Comparison of ENCODE assay signal across 31 cellular contexts in the genomic region with DNA sequence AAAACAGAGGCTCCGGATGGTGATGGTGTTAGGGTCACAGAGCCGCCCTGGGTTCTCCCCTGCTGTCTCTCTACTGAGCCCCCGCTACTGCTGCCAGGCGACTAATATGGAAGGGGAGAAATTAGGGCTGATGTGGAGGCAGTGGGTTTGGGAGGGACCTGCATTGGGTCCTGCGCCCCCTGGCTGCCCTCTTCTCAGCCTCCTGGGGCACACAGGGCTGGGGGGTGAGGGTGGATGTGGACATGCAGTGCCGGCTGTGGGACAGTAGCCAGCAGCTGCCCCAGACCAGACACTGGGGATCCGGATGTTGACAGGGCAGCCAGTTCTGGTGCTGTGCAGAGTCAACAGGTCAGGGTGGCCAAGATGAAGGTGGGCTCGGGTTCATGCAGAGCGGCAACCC. TPM values are rescaled to one million over a fixed set of nuclear protein-coding genes. Genes with fewer than 3 reads are reported as not detected.
A peak's percentile ranks its signal among the peaks of the same experiment; 100 is the strongest.
DNase-seq lines count a peak whose midpoint lies in the region; ATAC-seq, FAIRE-seq and TF ChIP-seq lines count a peak whose summit lies in the region.
"Had no signal": no experiment of that assay in that cellular context is flagged by ENCODE, and none has a peak within 500 bp of the region (broad histone marks: within the 10 kb centered on the region; RNA-seq: fewer than 3 reads in every experiment).

No MANE protein-coding gene starts in this region.

- H3K4me1 ChIP-seq in cardiac muscle cell (ENCODE audit: low read depth) (no peaks in the 10 kb centered on the region), right atrium auricular region (no peaks in the 10 kb centered on the region), IMR-90 (ENCODE audit: control insufficient read depth, insufficient read depth, low read length) (no peaks in the 10 kb centered on the region), GM12878 (ENCODE audit: control insufficient read depth, insufficient read depth, low read length) (no peaks in the 10 kb centered on the region), PC-9 (replicated peaks; ENCODE audit: insufficient read depth) (no peaks in the 10 kb centered on the region)
- H3K4me1 ChIP-seq: lower lobe of right lung, Peyer's patch had no signal

- H3K18ac ChIP-seq in IMR-90 (ENCODE audit: low read depth, low read length) = no peak overlapping the region

- TF ChIP-seq CTCF in cardiac muscle cell (IDR thresholded peaks at IDR 0.05; ENCODE audit: low read depth, low read length) (peak; percentile 20), right atrium auricular region (IDR thresholded peaks at IDR 0.05) (no peak), IMR-90 (conservative IDR thresholded peaks at IDR 0.05; ENCODE audit: low read depth, low read length) (no peak), GM12878 (IDR thresholded peaks at IDR 0.05 in 2 of 3, conservative IDR thresholded peaks at IDR 0.05 in 1 of 3; ENCODE audit: control insufficient read depth in 2 of 3, extremely low read depth in 1 of 3, insufficient read depth in 1 of 3, low read depth in 3 of 3, low read length in 3 of 3) (peak in 2 of 3 experiments; percentile 24 to 26; a peak in 1 of 6 replicates), PC-9 (conservative IDR thresholded peaks at IDR 0.05) (no peak)

- BruUV-seq in IMR-90 (replicated peaks; lab: Mats Ljungman, UMichigan) = no TSS peak
- BruUV-seq in GM12878 (replicated peaks; lab: Mats Ljungman, UMichigan) = no TSS peak
- BruUV-seq in PC-9 (replicated peaks; lab: Mats Ljungman, UMichigan) = no TSS peak

- H3K27ac ChIP-seq in cardiac muscle cell = no peak overlapping the region
- H3K27ac ChIP-seq in right atrium auricular region = no peak overlapping the region
- H3K27ac ChIP-seq in IMR-90 (ENCODE audit: insufficient read depth, low read length) = no peak overlapping the region
- H3K27ac ChIP-seq in GM12878 (ENCODE audit: control insufficient read depth, insufficient read depth) = no peak overlapping the region
- no peak overlapping the region for H3K27ac ChIP-seq in PC-9
- H3K27ac ChIP-seq: hepatocyte, lower lobe of right lung, Peyer's patch had no signal

- POLR2A ChIA-PET in IMR-90 (lab: Charles Lee; ENCODE audit: unreplicated experiment) (no interaction called here), GM12878 (lab: Charles Lee) (no interaction called here), PC-9 (lab: Charles Lee; ENCODE audit: unreplicated experiment) (no interaction called here)

- no peak overlapping the region for H3K4me3 ChIP-seq in cardiac muscle cell
- H3K4me3 ChIP-seq in right atrium auricular region = no peak overlapping the region
- H3K4me3 ChIP-seq in IMR-90 (ENCODE audit: insufficient read depth, low read depth, low read length) = no peak overlapping the region
- no peak overlapping the region for H3K4me3 ChIP-seq in GM12878
- H3K4me3 ChIP-seq in PC-9 = no peak overlapping the region
- H3K4me3 ChIP-seq: hepatocyte, lower lobe of right lung, MG63, Peyer's patch had no signal

- H3K23ac ChIP-seq in IMR-90 (ENCODE audit: low read depth, low read length) = no peak overlapping the region

- H4K8ac ChIP-seq in IMR-90 (ENCODE audit: low read depth in 2 of 2, low read length in 2 of 2) = no peak overlapping the region

- TF ChIP-seq POLR2A in IMR-90 (IDR thresholded peaks at IDR 0.05; ENCODE audit: low read depth, low read length) = no peak
- TF ChIP-seq POLR2A in GM12878 (IDR thresholded peaks at IDR 0.05; ENCODE audit: low read depth, low read length) = no peak

- whole genome bisulfite sequencing in IMR-90 (ENCODE audit: extremely low coverage in 2 of 2, insufficient read length in 1 of 2), 2 experiments = no CpG with 5 or more reads among the region's 9 CpGs
- WGBS in GM12878 (ENCODE audit: insufficient coverage, insufficient replicate concordance, low lambda C conversion rate, missing lambda C conversion rate) = 57% methylated on average over 7 of the region's 9 CpGs

- no peak overlapping the region for H2BK15ac ChIP-seq in IMR-90 (ENCODE audit: low read depth, low read length)

- H3K36me3 ChIP-seq in cardiac muscle cell (no peaks in the 10 kb centered on the region), right atrium auricular region (no peaks in the 10 kb centered on the region), IMR-90 (ENCODE audit: control insufficient read depth, insufficient read depth, low read length) (no peaks in the 10 kb centered on the region), GM12878 (ENCODE audit: control insufficient read depth in 2 of 2, insufficient read depth in 2 of 2, low read length in 1 of 2) (no peaks in the 10 kb centered on the region), PC-9 (ENCODE audit: low read depth) (no peaks in the 10 kb centered on the region)
- H3K36me3 ChIP-seq: lower lobe of right lung, MG63, Peyer's patch had no signal

- no peaks in the 10 kb centered on the region for H3K9me1 ChIP-seq in IMR-90 (ENCODE audit: insufficient read depth, low read length)

- H4K91ac ChIP-seq in IMR-90 (ENCODE audit: insufficient read depth, low read depth, low read length) = no peak overlapping the region

- in situ Hi-C loops in IMR-90 (cut with MboI; ENCODE audit: low sequenced_read_pairs) = no loop called here
- in situ Hi-C loops in GM12878 (cut with MboI) = no loop called here

- no peaks in the 10 kb centered on the region for H3K79me1 ChIP-seq in IMR-90 (ENCODE audit: low read depth in 1 of 2, low read length in 2 of 2)

- H3K79me2 ChIP-seq in GM12878 (ENCODE audit: control insufficient read depth, insufficient read depth, low read length) = no peaks in the 10 kb centered on the region
- no peaks in the 10 kb centered on the region for H3K79me2 ChIP-seq in PC-9 (ENCODE audit: low read depth)
- H3K79me2 ChIP-seq: hepatocyte had no signal

- CTCF ChIA-PET in IMR-90 (lab: Yijun Ruan, JAX) = no interaction called here
- CTCF ChIA-PET in GM12878 (lab: Yijun Ruan, JAX) = interaction anchor here (1.3 kb wide), 1 partner anchor 32 kb away, joined by 5 read pairs; no protein-coding TSS in a partner anchor
- CTCF ChIA-PET in PC-9 (lab: Charles Lee) = no interaction called here

- no peak for TF ChIP-seq EP300 in GM12878 (IDR thresholded peaks at IDR 0.05; ENCODE audit: borderline replicate concordance in 1 of 2, control insufficient read depth in 1 of 2, low read depth in 2 of 2, low read length in 2 of 2)

- H4K5ac ChIP-seq in IMR-90 (ENCODE audit: low read depth, low read length) = no peak overlapping the region

- DNase-seq in cardiac muscle cell (ENCODE audit: low read depth in 1 of 2, low spot score in 1 of 2) (no peak), right atrium auricular region (ENCODE audit: low spot score) (no peak), IMR-90 (no peak), GM12878 (ENCODE audit: low read depth, low spot score) (no peak), A172 (ENCODE audit: low spot score) (no peak), PC-9 (no peak), DMS153 treated with DMSO at 0.1 percent for 48 hours (lab: John Stamatoyannopoulos, UW; ENCODE audit: unreplicated experiment) (no peak)
- DNase-seq: 8988T; activated CD4-positive, alpha-beta T cell treated with anti-CD3 and anti-CD28 coated beads for 36 hours; amniotic stem cell; DMS79 treated with DMSO at 0.1 percent for 48 hours; effector CD4-positive, alpha-beta T cell; GF-D8; KBM-7; lower lobe of right lung; MG63; naive thymus-derived CD8-positive, alpha-beta T cell; NCI-H1105 treated with DMSO at 0.1 percent for 48 hours; NCI-H1930; NCI-H526; NK-92 treated with Interleukin-12 subunit alpha and Interleukin-12 subunit beta, amount 100 ng/mL, for 24 hours; nucleus accumbens; Peyer's patch; SHP77 treated with DMSO at 0.1 percent for 48 hours had no signal

- H4K20me1 ChIP-seq in IMR-90 (ENCODE audit: insufficient read depth, low read length) (no peaks in the 10 kb centered on the region), GM12878 (ENCODE audit: control insufficient read depth, insufficient read depth) (no peaks in the 10 kb centered on the region), PC-9 (ENCODE audit: insufficient read depth) (no peaks in the 10 kb centered on the region)

- H2BK5ac ChIP-seq in IMR-90 (ENCODE audit: low read depth, low read length, poor library complexity, severe bottlenecking) = no peak overlapping the region

- no peak overlapping the region for H3K56ac ChIP-seq in IMR-90 (ENCODE audit: extremely low read depth, insufficient read depth, low read length)

- H2AFZ ChIP-seq in IMR-90 (replicated peaks; ENCODE audit: low read length, poor library complexity) (peak overlapping the region; percentile 43), GM12878 (ENCODE audit: control insufficient read depth, low read depth, low read length) (no peak overlapping the region), PC-9 (no peak overlapping the region)
- H2AFZ ChIP-seq: hepatocyte had no signal

- no peak overlapping the region for H2AK5ac ChIP-seq in IMR-90 (ENCODE audit: low read depth, low read length)

- no peak overlapping the region for H2BK20ac ChIP-seq in IMR-90 (ENCODE audit: low read depth, low read length)

- H3K4ac ChIP-seq in IMR-90 (ENCODE audit: low read depth, low read length) = no peak overlapping the region

- H3K9ac ChIP-seq in IMR-90 (ENCODE audit: low read depth, low read length) (no peak overlapping the region), GM12878 (ENCODE audit: control insufficient read depth, insufficient read depth, low read length) (no peak overlapping the region)

- SMC1A ChIA-PET in GM12878 (lab: Charles Lee; ENCODE audit: uncharacterized antibody, unreplicated experiment) = no interaction called here

- no peaks in the 10 kb centered on the region for H3K9me2 ChIP-seq in PC-9 (ENCODE audit: insufficient read depth)

- no peak for TF ChIP-seq RAD21 in IMR-90 (IDR thresholded peaks at IDR 0.05; ENCODE audit: low read length)
- no peak for TF ChIP-seq RAD21 in GM12878 (IDR thresholded peaks at IDR 0.05; ENCODE audit: insufficient read depth, low read depth, low read length)

- RAD21 ChIA-PET in GM12878 (lab: Charles Lee; ENCODE audit: unreplicated experiment) = no interaction called here

- H3K27me3 ChIP-seq in cardiac muscle cell (no peaks in the 10 kb centered on the region), right atrium auricular region (no peaks in the 10 kb centered on the region), IMR-90 (ENCODE audit: control insufficient read depth, insufficient read depth, low read length) (peaks cover 43% of the 10 kb centered on the region), GM12878 (replicated peaks in 1 of 2; ENCODE audit: control insufficient read depth in 2 of 2, insufficient read depth in 2 of 2, low read length in 1 of 2) (no peaks in the 10 kb centered on the region; a peak in 1 of 4 replicates), PC-9 (ENCODE audit: insufficient read depth, low read depth) (no peaks in the 10 kb centered on the region)
- H3K27me3 ChIP-seq: hepatocyte, MG63, Peyer's patch had no signal

- dilution Hi-C loops in IMR-90 (cut with HindIII; ENCODE audit: low sequenced_read_pairs, unreplicated experiment) = no loop called here

- ATAC-seq in IMR-90 (ENCODE audit: low read depth) = no peak
- ATAC-seq in GM12878 = peak; percentile 45
- ATAC-seq in HG02973 (IDR thresholded peaks at IDR 0.05; ENCODE audit: unreplicated experiment) = no peak
- ATAC-seq: activated CD4-positive, alpha-beta T cell treated with anti-CD3 and anti-CD28 coated beads for 36 hours; lower lobe of right lung; naive thymus-derived CD8-positive, alpha-beta T cell had no signal

- H2AK9ac ChIP-seq in IMR-90 (replicated peaks; ENCODE audit: low read depth, low read length, poor library complexity) = no peak overlapping the region

- H3K14ac ChIP-seq in IMR-90 (replicated peaks; ENCODE audit: low read depth, low read length) = no peak overlapping the region

- no peak overlapping the region for H3K4me2 ChIP-seq in IMR-90 (ENCODE audit: low read depth, low read length)
- no peak overlapping the region for H3K4me2 ChIP-seq in GM12878 (ENCODE audit: control insufficient read depth, insufficient read depth)
- H3K4me2 ChIP-seq in PC-9 = no peak overlapping the region
- H3K4me2 ChIP-seq: hepatocyte had no signal

- H3K9me3 ChIP-seq in cardiac muscle cell (ENCODE audit: low read depth) = no peaks in the 10 kb centered on the region
- H3K9me3 ChIP-seq in right atrium auricular region = no peaks in the 10 kb centered on the region
- H3K9me3 ChIP-seq in IMR-90 (ENCODE audit: control insufficient read depth, insufficient read depth, low read length) = no peaks in the 10 kb centered on the region
- no peaks in the 10 kb centered on the region for H3K9me3 ChIP-seq in GM12878 (replicated peaks; ENCODE audit: control insufficient read depth, insufficient read depth, low read length)
- H3K9me3 ChIP-seq in PC-9 (ENCODE audit: insufficient read depth, low read depth) = no peaks in the 10 kb centered on the region
- H3K9me3 ChIP-seq: lower lobe of right lung, MG63, Peyer's patch had no signal

- intact Hi-C loops in IMR-90 (cut with micrococcal nuclease) (no loop called here), GM12878 (cut with micrococcal nuclease; ENCODE audit: unreplicated experiment) (no loop called here), PC-9 (cut with micrococcal nuclease; ENCODE audit: unreplicated experiment) (no loop called here)

- H3F3A ChIP-seq in PC-9 (ENCODE audit: insufficient read depth, low read depth) = no peaks in the 10 kb centered on the region

- no peak overlapping the region for H2BK120ac ChIP-seq in IMR-90 (ENCODE audit: low read depth, low read length)

- no peak for FAIRE-seq in GM12878 (lab: Jason Lieb, UNC)

RNA-seq across cellular contexts. Expression of a gene that starts 1.5 kb away (rescaled TPM):
- total RNA-seq in cardiac muscle cell (19.0 and 55.6 TPM in 2 replicates), right atrium auricular region (1 to 10 TPM; 3.9 to 4.6 TPM), IMR-90 (2012; rRNA removed) (not detected in 2 replicates), GM12878 (2014; rRNA removed) (not detected in 2 replicates), GM12878 (2014; rRNA removed; fragmentation: Illumina TruSeq; extraction: Trizol) (not detected in 2 replicates), GM12878 (2021) (not detected in 2 replicates), PC-9 (2021) (1.1 and 1.9 TPM in 2 replicates)
- polyA plus RNA-seq in cardiac muscle cell (24.8 and 84.3 TPM in 2 replicates), IMR-90 (2012; rRNA removed) (0.09 and 0.11 TPM in 2 replicates), GM12878 (2011; rRNA removed) (not detected in 2 replicates), GM12878 (2014; fragmentation: Illumina TruSeq; extraction: Trizol) (not detected in 2 replicates), GM12878 (2014; fragmentation: Nextera tagmentation; extraction: Ambion mirVana) (under 1 TPM in 1 of 2 experiments, not detected in 1; 0.05 TPM), GM12878 (2014; rRNA removed) (not detected in 2 replicates), GM12878 (2016; fragmentation: Nextera tagmentation; extraction: Ambion mirVana) (not detected)
- 0.14 and 0.41 TPM in 2 replicates for polyA plus RNA-seq in IMR-90 (2012; cell fraction: cytosol; rRNA removed)
- polyA plus RNA-seq in IMR-90 (2012; cell fraction: nucleus; rRNA removed; ENCODE audit: low replicate concordance) = 0.70 and 0.76 TPM in 2 replicates
- not detected in 2 replicates for total RNA-seq in GM12878 (2013; cell fraction: nucleolus; rRNA removed)
- polyA plus RNA-seq in GM12878 (2011; ENCODE audit: low read depth) = not detected
- polyA plus RNA-seq in GM12878 (2011; cell fraction: cytosol; rRNA removed) = not detected in 2 replicates
- polyA plus RNA-seq in GM12878 (2011; cell fraction: nucleus; rRNA removed) = not detected in 2 replicates
- not detected in 2 replicates for polyA plus RNA-seq in GM12878 (2012)
- not detected in 2 replicates for polyA minus RNA-seq in GM12878 (2011; rRNA and poly(A)+ RNA removed)
- polyA minus RNA-seq in GM12878 (2011; cell fraction: cytosol; rRNA and poly(A)+ RNA removed) = not detected in 2 replicates
- polyA minus RNA-seq in GM12878 (2011; cell fraction: nucleus; rRNA and poly(A)+ RNA removed) = not detected in 2 replicates
- total RNA-seq in A172 (2014; rRNA removed; shearing (Covaris generic)) = not detected in 2 replicates
- total RNA-seq: activated CD4-positive, alpha-beta T cell treated with anti-CD3 and anti-CD28 coated beads for 36 hours; HT1080; naive thymus-derived CD8-positive, alpha-beta T cell; Peyer's patch had no signal
- polyA plus RNA-seq: naive thymus-derived CD8-positive, alpha-beta T cell had no signal

RNA-seq across cellular contexts. Expression of a gene that starts 20.3 kb away (rescaled TPM):
- total RNA-seq in cardiac muscle cell (5.8 and 16.3 TPM in 2 replicates), right atrium auricular region (under 1 TPM in 1 of 2 donors, not detected in 1; 0.20 TPM), IMR-90 (2012; rRNA removed) (not detected in 2 replicates), GM12878 (2014; rRNA removed) (not detected in 2 replicates), GM12878 (2014; rRNA removed; fragmentation: Illumina TruSeq; extraction: Trizol) (not detected in 2 replicates), GM12878 (2021) (0.08 TPM in 1 of 2 replicates, not detected in the other), PC-9 (2021) (1.0 and 1.1 TPM in 2 replicates)
- polyA plus RNA-seq in cardiac muscle cell (12.8 and 25.5 TPM in 2 replicates), IMR-90 (2012; rRNA removed) (0.05 TPM in 1 of 2 replicates, not detected in the other), GM12878 (2011; rRNA removed) (0.05 and 0.06 TPM in 2 replicates), GM12878 (2014; fragmentation: Illumina TruSeq; extraction: Trizol) (not detected in 2 replicates), GM12878 (2014; fragmentation: Nextera tagmentation; extraction: Ambion mirVana) (under 1 TPM in 1 of 2 experiments, not detected in 1; 0.02 TPM), GM12878 (2014; rRNA removed) (0.10 and 0.23 TPM in 2 replicates), GM12878 (2016; fragmentation: Nextera tagmentation; extraction: Ambion mirVana) (under 1 TPM in 1 of 2 experiments, not detected in 1; 0.15 TPM)
- polyA plus RNA-seq in IMR-90 (2012; cell fraction: cytosol; rRNA removed) = 0.07 and 0.16 TPM in 2 replicates
- polyA plus RNA-seq in IMR-90 (2012; cell fraction: nucleus; rRNA removed; ENCODE audit: low replicate concordance) = 0.76 and 1.0 TPM in 2 replicates
- 1.7 and 1.8 TPM in 2 replicates for total RNA-seq in GM12878 (2013; cell fraction: nucleolus; rRNA removed)
- polyA plus RNA-seq in GM12878 (2011; ENCODE audit: low read depth) = 0.13 TPM
- 0.04 and 0.25 TPM in 2 replicates for polyA plus RNA-seq in GM12878 (2011; cell fraction: cytosol; rRNA removed)
- polyA plus RNA-seq in GM12878 (2011; cell fraction: nucleus; rRNA removed) = 1.8 and 2.5 TPM in 2 replicates
- polyA plus RNA-seq in GM12878 (2012) = 0.25 and 0.26 TPM in 2 replicates
- 0.52 TPM in 1 of 2 replicates, not detected in the other for polyA minus RNA-seq in GM12878 (2011; rRNA and poly(A)+ RNA removed)
- polyA minus RNA-seq in GM12878 (2011; cell fraction: cytosol; rRNA and poly(A)+ RNA removed) = not detected in 2 replicates
- 0.19 and 1.2 TPM in 2 replicates for polyA minus RNA-seq in GM12878 (2011; cell fraction: nucleus; rRNA and poly(A)+ RNA removed)
- total RNA-seq in A172 (2014; rRNA removed; shearing (Covaris generic)) = not detected in 2 replicates
- total RNA-seq: activated CD4-positive, alpha-beta T cell treated with anti-CD3 and anti-CD28 coated beads for 36 hours; HT1080; naive thymus-derived CD8-positive, alpha-beta T cell; pulmonary artery endothelial cell had no signal
- polyA plus RNA-seq: fibroblast of lung; naive thymus-derived CD8-positive, alpha-beta T cell had no signal

RNA-seq across cellular contexts. Expression of a gene that starts 24.3 kb away (rescaled TPM):
- 509 and 744 TPM in 2 replicates for total RNA-seq in cardiac muscle cell
- 1,782 and 2,165 TPM in 2 replicates for polyA plus RNA-seq in cardiac muscle cell
- total RNA-seq in right atrium auricular region = 1,000 to 10,000 TPM; 1,082 to 1,229 TPM
- 0.54 and 0.56 TPM in 2 replicates for total RNA-seq in IMR-90 (2012; rRNA removed)
- polyA plus RNA-seq in IMR-90 (2012; rRNA removed) = 3.0 and 4.3 TPM in 2 replicates
- 2.7 and 5.1 TPM in 2 replicates for polyA plus RNA-seq in IMR-90 (2012; cell fraction: cytosol; rRNA removed)
- polyA plus RNA-seq in IMR-90 (2012; cell fraction: nucleus; rRNA removed; ENCODE audit: low replicate concordance) = 3.0 and 6.7 TPM in 2 replicates
- not detected in 2 replicates for total RNA-seq in GM12878 (2013; cell fraction: nucleolus; rRNA removed)
- total RNA-seq in GM12878 (2014; rRNA removed) = not detected in 2 replicates
- not detected in 2 replicates for total RNA-seq in GM12878 (2014; rRNA removed; fragmentation: Illumina TruSeq; extraction: Trizol)
- 0.21 TPM in 1 of 2 replicates, not detected in the other for total RNA-seq in GM12878 (2021)
- polyA plus RNA-seq in GM12878 (2011; ENCODE audit: low read depth) = not detected
- not detected in 2 replicates for polyA plus RNA-seq in GM12878 (2011; rRNA removed)
- not detected in 2 replicates for polyA plus RNA-seq in GM12878 (2011; cell fraction: cytosol; rRNA removed)
- not detected in 2 replicates for polyA plus RNA-seq in GM12878 (2011; cell fraction: nucleus; rRNA removed)
- polyA plus RNA-seq in GM12878 (2012) = 0.08 and 0.27 TPM in 2 replicates
- polyA plus RNA-seq in GM12878 (2014; fragmentation: Illumina TruSeq; extraction: Trizol) = not detected in 2 replicates
- polyA plus RNA-seq in GM12878 (2014; fragmentation: Nextera tagmentation; extraction: Ambion mirVana) = not detected
- polyA plus RNA-seq in GM12878 (2014; rRNA removed) = not detected in 2 replicates
- under 1 TPM in 1 of 2 experiments, not detected in 1; 0.34 TPM for polyA plus RNA-seq in GM12878 (2016; fragmentation: Nextera tagmentation; extraction: Ambion mirVana)
- polyA minus RNA-seq in GM12878 (2011; rRNA and poly(A)+ RNA removed) = not detected in 2 replicates
- not detected in 2 replicates for polyA minus RNA-seq in GM12878 (2011; cell fraction: cytosol; rRNA and poly(A)+ RNA removed)
- 0.12 TPM in 1 of 2 replicates, not detected in the other for polyA minus RNA-seq in GM12878 (2011; cell fraction: nucleus; rRNA and poly(A)+ RNA removed)
- not detected in 2 replicates for total RNA-seq in A172 (2014; rRNA removed; shearing (Covaris generic))
- total RNA-seq in PC-9 (2021) = not detected in 2 replicates
- total RNA-seq: activated CD4-positive, alpha-beta T cell treated with anti-CD3 and anti-CD28 coated beads for 36 hours; HT1080; naive thymus-derived CD8-positive, alpha-beta T cell; pulmonary artery endothelial cell had no signal
- polyA plus RNA-seq: naive thymus-derived CD8-positive, alpha-beta T cell had no signal

RNA-seq across cellular contexts. Expression of a gene that starts 31.4 kb away (rescaled TPM):
- total RNA-seq in cardiac muscle cell = 6.0 and 10.9 TPM in 2 replicates
- 10.4 and 21.3 TPM in 2 replicates for polyA plus RNA-seq in cardiac muscle cell
- 1 to 10 TPM; 5.2 to 8.7 TPM for total RNA-seq in right atrium auricular region
- 0.18 and 0.28 TPM in 2 replicates for total RNA-seq in IMR-90 (2012; rRNA removed)
- 0.56 and 1.0 TPM in 2 replicates for polyA plus RNA-seq in IMR-90 (2012; rRNA removed)
- polyA plus RNA-seq in IMR-90 (2012; cell fraction: cytosol; rRNA removed) = 0.57 and 1.4 TPM in 2 replicates
- 0.32 and 0.89 TPM in 2 replicates for polyA plus RNA-seq in IMR-90 (2012; cell fraction: nucleus; rRNA removed; ENCODE audit: low replicate concordance)
- not detected in 2 replicates for total RNA-seq in GM12878 (2013; cell fraction: nucleolus; rRNA removed)
- not detected in 2 replicates for total RNA-seq in GM12878 (2014; rRNA removed)
- total RNA-seq in GM12878 (2014; rRNA removed; fragmentation: Illumina TruSeq; extraction: Trizol) = not detected in 2 replicates
- total RNA-seq in GM12878 (2021) = not detected in 2 replicates
- polyA plus RNA-seq in GM12878 (2011; ENCODE audit: low read depth) = not detected
- not detected in 2 replicates for polyA plus RNA-seq in GM12878 (2011; rRNA removed)
- polyA plus RNA-seq in GM12878 (2011; cell fraction: cytosol; rRNA removed) = not detected in 2 replicates
- not detected in 2 replicates for polyA plus RNA-seq in GM12878 (2011; cell fraction: nucleus; rRNA removed)
- 0.08 TPM in 1 of 2 replicates, not detected in the other for polyA plus RNA-seq in GM12878 (2012)
- 0.03 TPM in 1 of 2 replicates, not detected in the other for polyA plus RNA-seq in GM12878 (2014; fragmentation: Illumina TruSeq; extraction: Trizol)
- not detected for polyA plus RNA-seq in GM12878 (2014; fragmentation: Nextera tagmentation; extraction: Ambion mirVana)
- not detected in 2 replicates for polyA plus RNA-seq in GM12878 (2014; rRNA removed)
- polyA plus RNA-seq in GM12878 (2016; fragmentation: Nextera tagmentation; extraction: Ambion mirVana) = not detected
- polyA minus RNA-seq in GM12878 (2011; rRNA and poly(A)+ RNA removed) = not detected in 2 replicates
- not detected in 2 replicates for polyA minus RNA-seq in GM12878 (2011; cell fraction: cytosol; rRNA and poly(A)+ RNA removed)
- not detected in 2 replicates for polyA minus RNA-seq in GM12878 (2011; cell fraction: nucleus; rRNA and poly(A)+ RNA removed)
- 1.1 and 1.8 TPM in 2 replicates for total RNA-seq in A172 (2014; rRNA removed; shearing (Covaris generic))
- total RNA-seq in PC-9 (2021) = 7.4 and 12.3 TPM in 2 replicates
- total RNA-seq: lower lobe of right lung; naive thymus-derived CD8-positive, alpha-beta T cell had no signal
- polyA plus RNA-seq: naive thymus-derived CD8-positive, alpha-beta T cell had no signal

RNA-seq across cellular contexts. Expression of a gene that starts 38.1 kb away (rescaled TPM):
- 0.12 TPM in 1 of 2 replicates, not detected in the other for total RNA-seq in cardiac muscle cell
- not detected in 2 replicates for polyA plus RNA-seq in cardiac muscle cell
- under 1 TPM in 1 of 2 donors, not detected in 1; 0.31 TPM for total RNA-seq in right atrium auricular region
- total RNA-seq in IMR-90 (2012; rRNA removed) = not detected in 2 replicates
- polyA plus RNA-seq in IMR-90 (2012; rRNA removed) = not detected in 2 replicates
- polyA plus RNA-seq in IMR-90 (2012; cell fraction: cytosol; rRNA removed) = not detected in 2 replicates
- polyA plus RNA-seq in IMR-90 (2012; cell fraction: nucleus; rRNA removed; ENCODE audit: low replicate concordance) = not detected in 2 replicates
- total RNA-seq in GM12878 (2013; cell fraction: nucleolus; rRNA removed) = not detected in 2 replicates
- not detected in 2 replicates for total RNA-seq in GM12878 (2014; rRNA removed)
- total RNA-seq in GM12878 (2014; rRNA removed; fragmentation: Illumina TruSeq; extraction: Trizol) = not detected in 2 replicates
- total RNA-seq in GM12878 (2021) = not detected in 2 replicates
- polyA plus RNA-seq in GM12878 (2011; ENCODE audit: low read depth) = not detected
- 0.03 TPM in 1 of 2 replicates, not detected in the other for polyA plus RNA-seq in GM12878 (2011; rRNA removed)
- polyA plus RNA-seq in GM12878 (2011; cell fraction: cytosol; rRNA removed) = 0.01 and 0.02 TPM in 2 replicates
- 0.03 TPM in 1 of 2 replicates, not detected in the other for polyA plus RNA-seq in GM12878 (2011; cell fraction: nucleus; rRNA removed)
- polyA plus RNA-seq in GM12878 (2012) = not detected in 2 replicates
- not detected in 2 replicates for polyA plus RNA-seq in GM12878 (2014; fragmentation: Illumina TruSeq; extraction: Trizol)
- polyA plus RNA-seq in GM12878 (2014; fragmentation: Nextera tagmentation; extraction: Ambion mirVana) = not detected
- 0.06 TPM in 1 of 2 replicates, not detected in the other for polyA plus RNA-seq in GM12878 (2014; rRNA removed)
- not detected for polyA plus RNA-seq in GM12878 (2016; fragmentation: Nextera tagmentation; extraction: Ambion mirVana)
- not detected in 2 replicates for polyA minus RNA-seq in GM12878 (2011; rRNA and poly(A)+ RNA removed)
- polyA minus RNA-seq in GM12878 (2011; cell fraction: cytosol; rRNA and poly(A)+ RNA removed) = not detected in 2 replicates
- not detected in 2 replicates for polyA minus RNA-seq in GM12878 (2011; cell fraction: nucleus; rRNA and poly(A)+ RNA removed)
- not detected in 2 replicates for total RNA-seq in A172 (2014; rRNA removed; shearing (Covaris generic))
- total RNA-seq in PC-9 (2021) = not detected in 2 replicates
- total RNA-seq: activated CD4-positive, alpha-beta T cell treated with anti-CD3 and anti-CD28 coated beads for 36 hours; chondrocyte; fibroblast of lung; hepatocyte; HT1080; naive thymus-derived CD8-positive, alpha-beta T cell; Peyer's patch; pulmonary artery endothelial cell; subcutaneous adipose tissue had no signal
- polyA plus RNA-seq: fibroblast of lung; hepatocyte; naive thymus-derived CD8-positive, alpha-beta T cell had no signal

Comparison
In these comparisons a context has a peak if more than half of its experiments do, and no peak if none do; other contexts are left out.
1. CTCF ChIP-seq: peak in cardiac muscle cell (single experiment) and GM12878 (2 of 3); none in right atrium auricular region (0 of 2), IMR-90 (single experiment) and PC-9 (single experiment).
2. RNA of a gene that starts 24.3 kb away (total RNA-seq): 1,082 to 1,229 TPM in right atrium auricular region and 509 to 744 TPM in cardiac muscle cell; 0.54 to 0.56 TPM in IMR-90, 0.21 TPM in GM12878, not detected in A172 and not detected in PC-9; every median in the first group is over 100 times any median in the second.